In genomic region chr3:13657660-13658435, GRCh38 we compare ENCODE assay signal across 8 cellular contexts.
DNase-seq lines count a peak whose midpoint lies in the region; ATAC-seq and TF ChIP-seq lines count a peak whose summit lies in the region.

No MANE protein-coding gene starts in this region.

- no peak overlapping the region for H3K27ac Mint-ChIP-seq in activated CD4-positive, alpha-beta T cell treated with anti-CD3 and anti-CD28 coated beads, Interleukin-2, amount 10 ng/mL, durations not matched to agents 7 days and 5 days

- peaks cover 7% of the 10 kb centered on the region for H3K4me1 ChIP-seq in mesenchymal stem cell (ENCODE audit: control insufficient read depth, insufficient read depth, low read depth, low read length)

- peaks cover 22% of the 10 kb centered on the region for H3K4me1 Mint-ChIP-seq in activated CD4-positive, alpha-beta T cell treated with anti-CD3 and anti-CD28 coated beads, Interleukin-2, amount 10 ng/mL, durations not matched to agents 7 days and 5 days

- H3K4me3 ChIP-seq in mesenchymal stem cell (ENCODE audit: insufficient read depth in 1 of 2, low read depth in 1 of 2, low read length in 2 of 2): no peak overlapping the region

- ATAC-seq in GM19035 (IDR thresholded peaks at IDR 0.05; ENCODE audit: unreplicated experiment): peak; percentile 60

- H2BK15ac ChIP-seq in mesenchymal stem cell (ENCODE audit: low read depth, poor library complexity, severe bottlenecking): no peak overlapping the region

- H3K27me3 ChIP-seq in mesenchymal stem cell (ENCODE audit: control insufficient read depth in 1 of 2, insufficient read depth in 1 of 2, low read length in 2 of 2): peaks cover 52 to 58% of the 10 kb centered on the region in 2 experiments

- no peak overlapping the region for H2BK120ac ChIP-seq in mesenchymal stem cell (ENCODE audit: low read depth, low read length)

- peak; percentile 90 for TF ChIP-seq CTCF in C4-2B (conservative IDR thresholded peaks at IDR 0.05)

- H3K36me3 ChIP-seq in mesenchymal stem cell (ENCODE audit: control insufficient read depth in 1 of 2, insufficient read depth in 2 of 2, low read depth in 1 of 2, low read length in 2 of 2): no peaks in the 10 kb centered on the region

- POLR2A ChIA-PET in activated CD4-positive, alpha-beta T cell treated with anti-CD3 and anti-CD28 coated beads, Interleukin-2, amount 10 ng/mL, durations not matched to agents 7 days and 5 days (lab: Charles Lee): no interaction called here

- H3K27ac ChIP-seq in C4-2B (no peak overlapping the region), mesenchymal stem cell (ENCODE audit: low read length, poor library complexity, severe bottlenecking) (no peak overlapping the region)

- H4K8ac ChIP-seq in mesenchymal stem cell (ENCODE audit: low read length): no peak overlapping the region

- WGBS in mesenchymal stem cell: 23% methylated on average over 19 of the region's 25 CpGs

- H2BK5ac ChIP-seq in mesenchymal stem cell (ENCODE audit: low read depth, low read length, poor library complexity, severe bottlenecking): no peak overlapping the region

- no peak overlapping the region for H3K9ac ChIP-seq in mesenchymal stem cell (ENCODE audit: low read length)

- H3K4me3 Mint-ChIP-seq in activated CD4-positive, alpha-beta T cell treated with anti-CD3 and anti-CD28 coated beads, Interleukin-2, amount 10 ng/mL, durations not matched to agents 7 days and 5 days: no peak overlapping the region

- H3K27me3 Mint-ChIP-seq in activated CD4-positive, alpha-beta T cell treated with anti-CD3 and anti-CD28 coated beads, Interleukin-2, amount 10 ng/mL, durations not matched to agents 7 days and 5 days: peaks cover 26% of the 10 kb centered on the region

- no peak overlapping the region for H2AFZ ChIP-seq in mesenchymal stem cell (ENCODE audit: low read depth, low read length)

- H3K4ac ChIP-seq in mesenchymal stem cell (ENCODE audit: low read depth in 1 of 2, low read length in 2 of 2): no peak overlapping the region

- no peak overlapping the region for H2BK12ac ChIP-seq in mesenchymal stem cell (ENCODE audit: low read length in 2 of 2)

- H3K4me2 ChIP-seq in mesenchymal stem cell (ENCODE audit: low read length, poor library complexity, severe bottlenecking): peak overlapping the region; percentile 27

- no peaks in the 10 kb centered on the region for H3K79me1 ChIP-seq in mesenchymal stem cell (replicated peaks; ENCODE audit: low read length, poor library complexity, severe bottlenecking)

- H3K23ac ChIP-seq in mesenchymal stem cell (ENCODE audit: low read length in 2 of 2): no peak overlapping the region

- no peaks in the 10 kb centered on the region for H3K36me3 Mint-ChIP-seq in activated CD4-positive, alpha-beta T cell treated with anti-CD3 and anti-CD28 coated beads, Interleukin-2, amount 10 ng/mL, durations not matched to agents 7 days and 5 days (ENCODE audit: low read depth)

- H3K9me3 Mint-ChIP-seq in activated CD4-positive, alpha-beta T cell treated with anti-CD3 and anti-CD28 coated beads, Interleukin-2, amount 10 ng/mL, durations not matched to agents 7 days and 5 days: no peaks in the 10 kb centered on the region

- H3K18ac ChIP-seq in mesenchymal stem cell (ENCODE audit: low read depth in 1 of 2, low read length in 2 of 2): no peak overlapping the region

- no peaks in the 10 kb centered on the region for H3K9me3 ChIP-seq in mesenchymal stem cell (ENCODE audit: control insufficient read depth, low read length)

- no peak overlapping the region for H4K91ac ChIP-seq in mesenchymal stem cell (ENCODE audit: low read length)

- CTCF ChIA-PET in activated CD4-positive, alpha-beta T cell treated with anti-CD3 and anti-CD28 coated beads, Interleukin-2, amount 10 ng/mL, durations not matched to agents 7 days and 5 days (lab: Charles Lee): interaction anchor here (0.5 to 4.0 kb wide), 15 partner anchors 10 to 1337 kb away, joined by 3 to 25 read pairs (median 5); partner anchors contain the start of gene WNT7A

- H3K14ac ChIP-seq in mesenchymal stem cell (ENCODE audit: low read length in 2 of 2): no peak overlapping the region

- H2AK5ac ChIP-seq in mesenchymal stem cell (ENCODE audit: low read length, severe bottlenecking): no peak overlapping the region

- DNase-seq in LHCN-M2 (ENCODE audit: low read depth): peak; percentile 7
- peak; percentile 70 for DNase-seq in activated CD4-positive, alpha-beta T cell treated with anti-CD3 and anti-CD28 coated beads, Interleukin-2, amount 10 ng/mL, durations not matched to agents 7 days and 5 days
- peak; percentile 7 to 42 for DNase-seq in dermis microvascular lymphatic vessel endothelial cell (ENCODE audit: low read depth in 2 of 2)
- peak; percentile 42 for DNase-seq in mesenchymal stem cell
- DNase-seq in stimulated activated CD8-positive, alpha-beta memory T cell treated with anti-CD3 and anti-CD28 coated beads, Interleukin-2, amount 100 ng/mL, for 48 hours (ENCODE audit: low read depth in 2 of 2): peak; percentile 26 to 58
- DNase-seq in NCI-H2081 treated with DMSO at 0.1 percent for 48 hours (lab: John Stamatoyannopoulos, UW): no peak
